In the genomic region with DNA sequence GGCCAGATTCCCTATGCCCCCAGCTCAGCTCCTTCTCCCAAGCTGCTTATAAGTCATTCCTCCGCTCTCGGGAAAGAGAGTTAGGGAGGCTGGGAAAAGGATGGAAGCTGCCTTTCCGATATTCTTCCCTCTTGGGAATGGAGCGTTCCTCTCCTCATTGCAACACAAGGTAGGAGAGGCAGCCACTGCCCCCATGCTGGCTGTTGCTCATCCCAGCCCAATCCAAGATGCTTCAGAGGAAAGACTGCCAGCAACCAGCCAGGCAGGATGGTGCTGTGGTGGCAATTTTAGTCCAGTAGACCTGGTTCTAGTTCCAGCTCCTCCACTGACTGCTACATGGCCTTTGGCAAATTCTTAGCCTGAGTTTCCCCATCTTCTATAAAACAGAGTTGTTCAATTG, we compare ENCODE assay signal across 15 cellular contexts. TPM values are rescaled to one million over a fixed set of nuclear protein-coding genes. Genes with fewer than 3 reads are reported as not detected.
DNase-seq lines count a peak whose midpoint lies in the region; TF ChIP-seq lines count a peak whose summit lies in the region.
"Had no signal": no experiment of that assay in that cellular context is flagged by ENCODE, and none has a peak within 500 bp of the region (broad histone marks: within the 10 kb centered on the region; RNA-seq: fewer than 3 reads in every experiment).

No MANE protein-coding gene starts in this region.

- no peaks in the 10 kb centered on the region for H3K27me3 Mint-ChIP-seq in neural crest cell (ENCODE audit: low read depth)
- H3K27me3 Mint-ChIP-seq: B cell; CD4-positive, alpha-beta T cell had no signal

- no peaks in the 10 kb centered on the region for H3K9me3 ChIP-seq in PC-9 (ENCODE audit: insufficient read depth, low read depth)
- no peaks in the 10 kb centered on the region for H3K9me3 ChIP-seq in smooth muscle cell (replicated peaks; ENCODE audit: low read depth)
- H3K9me3 ChIP-seq: HAP-1 had no signal

- H3K27me3 ChIP-seq in H7 (ENCODE audit: control insufficient read depth, insufficient read depth, low read length) (no peaks in the 10 kb centered on the region), PC-9 (ENCODE audit: insufficient read depth, low read depth) (no peaks in the 10 kb centered on the region), smooth muscle cell (ENCODE audit: low read depth) (no peaks in the 10 kb centered on the region)

- H2AFZ ChIP-seq in PC-9 (no peak overlapping the region), smooth muscle cell (ENCODE audit: low read depth) (no peak overlapping the region)
- H2AFZ ChIP-seq: GM23338 had no signal

- peak overlapping the region; percentile 40 for H3K4me3 Mint-ChIP-seq in neural crest cell
- H3K4me3 Mint-ChIP-seq: B cell; CD4-positive, alpha-beta T cell; GM23338 had no signal

- no peak overlapping the region for H3K4me3 ChIP-seq in H7 (ENCODE audit: insufficient read depth, low read depth, low read length)
- no peak overlapping the region for H3K4me3 ChIP-seq in coronary artery
- no peak overlapping the region for H3K4me3 ChIP-seq in PC-9
- no peak overlapping the region for H3K4me3 ChIP-seq in smooth muscle cell
- H3K4me3 ChIP-seq: GM23338, HAP-1 had no signal

- TF ChIP-seq CTCF in coronary artery (IDR thresholded peaks at IDR 0.05) (no peak), neural crest cell (conservative IDR thresholded peaks at IDR 0.05) (no peak), GM10266 (IDR thresholded peaks at IDR 0.05; ENCODE audit: control insufficient read depth, insufficient read depth, low read depth, missing control alignments) (no peak), PC-9 (conservative IDR thresholded peaks at IDR 0.05) (no peak), smooth muscle cell (IDR thresholded peaks at IDR 0.05; ENCODE audit: borderline replicate concordance, insufficient read depth, poor library complexity, severe bottlenecking) (no peak)

- H3K36me3 Mint-ChIP-seq in neural crest cell (ENCODE audit: low read depth) = no peaks in the 10 kb centered on the region

- H3K27ac ChIP-seq in coronary artery = no peak overlapping the region
- H3K27ac ChIP-seq in PC-9 = no peak overlapping the region
- no peak overlapping the region for H3K27ac ChIP-seq in smooth muscle cell (ENCODE audit: low read depth)

- no peak overlapping the region for H3K9ac ChIP-seq in smooth muscle cell (ENCODE audit: low read depth)

- H3K79me2 ChIP-seq in PC-9 (ENCODE audit: low read depth) (no peaks in the 10 kb centered on the region), smooth muscle cell (ENCODE audit: low read depth) (no peaks in the 10 kb centered on the region)

- DNase-seq in H7 (peak; percentile 33), coronary artery (ENCODE audit: low spot score) (peak; percentile 69), neural crest cell (ENCODE audit: low read depth, low spot score) (no peak), GM10266 (ENCODE audit: extremely low spot score) (no peak), PC-9 (no peak), smooth muscle cell (lab: John Stamatoyannopoulos, UW; ENCODE audit: unreplicated experiment) (no peak), NCI-H748 (lab: John Stamatoyannopoulos, UW; ENCODE audit: unreplicated experiment) (no peak)
- DNase-seq: ACHN; C1 segment of cervical spinal cord; Calu3; CD4-positive, alpha-beta T cell; DMS 273 treated with DMSO at 0.1 percent for 48 hours had no signal

- no TSS peak for BruUV-seq in PC-9 (replicated peaks; lab: Mats Ljungman, UMichigan)

- H3K4me1 ChIP-seq in PC-9 (replicated peaks; ENCODE audit: insufficient read depth) = no peaks in the 10 kb centered on the region
- peaks cover 18% of the 10 kb centered on the region for H3K4me1 ChIP-seq in smooth muscle cell (ENCODE audit: low read depth)

- no peak overlapping the region for H3K27ac Mint-ChIP-seq in neural crest cell (ENCODE audit: unreplicated experiment)
- H3K27ac Mint-ChIP-seq: B cell; CD4-positive, alpha-beta T cell; GM23338 had no signal

- peaks cover 24% of the 10 kb centered on the region for H3K4me1 Mint-ChIP-seq in neural crest cell
- H3K4me1 Mint-ChIP-seq: B cell had no signal

- no peaks in the 10 kb centered on the region for H4K20me1 ChIP-seq in PC-9 (ENCODE audit: insufficient read depth)
- no peaks in the 10 kb centered on the region for H4K20me1 ChIP-seq in smooth muscle cell (ENCODE audit: low read depth)

- CTCF ChIA-PET in PC-9 (lab: Charles Lee) = no interaction called here

- H3K9me2 ChIP-seq in PC-9 (ENCODE audit: insufficient read depth) = no peaks in the 10 kb centered on the region

- H3F3A ChIP-seq in PC-9 (ENCODE audit: insufficient read depth, low read depth) (no peaks in the 10 kb centered on the region), smooth muscle cell (ENCODE audit: low read depth) (peaks cover 4% of the 10 kb centered on the region)

- no peak overlapping the region for H3K4me2 ChIP-seq in PC-9
- no peak overlapping the region for H3K4me2 ChIP-seq in smooth muscle cell
- H3K4me2 ChIP-seq: GM23338 had no signal

- intact Hi-C loops in PC-9 (cut with micrococcal nuclease; ENCODE audit: unreplicated experiment) = loop anchor here (10.0 kb wide), 1 partner anchor 636 kb away; a partner anchor contains a TSS

- 94% methylated on average over 4 of the region's 4 CpGs for WGBS in smooth muscle cell (ENCODE audit: low lambda C conversion rate)

- POLR2A ChIA-PET in PC-9 (lab: Charles Lee; ENCODE audit: unreplicated experiment) = interaction anchor here (0.6 kb wide), 1 partner anchor 11 kb away, joined by 4 read pairs; no protein-coding TSS in a partner anchor

- H3K36me3 ChIP-seq in H7 (replicated peaks; ENCODE audit: control insufficient read depth, insufficient read depth, low read length) (no peaks in the 10 kb centered on the region), PC-9 (ENCODE audit: low read depth) (no peaks in the 10 kb centered on the region), smooth muscle cell (ENCODE audit: low read depth) (no peaks in the 10 kb centered on the region)
- H3K36me3 ChIP-seq: HAP-1 had no signal

- no peaks in the 10 kb centered on the region for H3K9me3 Mint-ChIP-seq in neural crest cell
- H3K9me3 Mint-ChIP-seq: CD4-positive, alpha-beta T cell; GM23338 had no signal

RNA-seq across cellular contexts. Expression of a gene that starts 13.7 kb away (rescaled TPM):
- total RNA-seq in H7 (2014; rRNA removed; shearing (Covaris generic)) = 2.9 and 4.1 TPM in 2 replicates
- total RNA-seq in neural crest cell (3.0 and 3.2 TPM in 2 replicates), PC-9 (2021) (not detected in 2 replicates), smooth muscle cell (39.9 and 50.5 TPM in 2 replicates)
- polyA plus RNA-seq in smooth muscle cell = 22.1 and 24.3 TPM in 2 replicates
- total RNA-seq: CD4-positive, alpha-beta T cell had no signal

RNA-seq across cellular contexts. Expression of a gene that starts 48.1 kb away (rescaled TPM):
- total RNA-seq in H7 (2014; rRNA removed; shearing (Covaris generic)) = 15.7 and 16.3 TPM in 2 replicates
- total RNA-seq in neural crest cell (24.9 and 25.4 TPM in 2 replicates), PC-9 (2021) (47.3 and 60.7 TPM in 2 replicates), smooth muscle cell (31.7 and 34.3 TPM in 2 replicates)
- polyA plus RNA-seq in smooth muscle cell = 29.9 and 37.1 TPM in 2 replicates

Comparison
In these comparisons a context has a peak if more than half of its experiments do, and no peak if none do; other contexts are left out.
1. DNase-seq: peak in H7 (single experiment) and coronary artery (single experiment); none in neural crest cell (single experiment), GM10266 (single experiment), PC-9 (0 of 2), smooth muscle cell (single experiment) and NCI-H748 (single experiment).